8 cellular contexts compared by ENCODE assay signal in the genomic region with DNA sequence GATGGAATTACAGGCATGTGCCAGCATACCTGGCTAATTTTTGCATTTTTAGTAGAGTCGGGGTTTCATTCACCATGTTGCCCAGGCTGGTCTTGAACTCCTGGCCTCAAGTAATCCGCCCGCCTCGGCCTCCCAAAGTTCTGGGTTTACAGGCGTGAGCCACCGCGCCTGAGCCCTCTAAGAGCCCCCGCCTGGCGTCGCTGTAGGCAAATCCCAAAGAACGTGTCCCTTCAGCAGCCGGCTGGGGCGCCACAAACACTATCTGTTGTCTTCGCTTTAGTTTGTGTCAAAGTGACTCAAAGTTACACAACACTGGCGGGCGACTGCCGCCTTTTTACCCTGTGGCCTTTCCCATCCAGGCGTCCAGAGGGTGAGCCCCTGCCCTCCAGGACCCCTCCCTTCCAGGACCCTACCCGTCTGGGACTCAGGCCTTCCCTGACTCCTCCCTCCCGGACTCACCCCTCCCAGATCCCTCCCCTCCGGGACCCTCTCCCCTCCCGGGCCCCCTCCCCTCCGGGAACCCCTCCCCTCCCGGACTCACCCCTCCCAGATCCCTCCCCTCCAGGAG. TPM values are rescaled to one million over a fixed set of nuclear protein-coding genes. Genes with fewer than 3 reads are reported as not detected.
DNase-seq lines count a peak whose midpoint lies in the region; ATAC-seq, FAIRE-seq and TF ChIP-seq lines count a peak whose summit lies in the region.

No MANE protein-coding gene starts in this region.

- peak; percentile 81 for TF ChIP-seq CTCF in fibroblast of mammary gland (conservative IDR thresholded peaks at IDR 0.05; ENCODE audit: control insufficient read depth, insufficient read depth, low read depth, low read length)

- peak overlapping the region; percentile 98 for H3K4me2 ChIP-seq in Karpas-422 (ENCODE audit: low read depth, low read length, poor library complexity, severe bottlenecking)

- H4K20me1 ChIP-seq in Karpas-422 (ENCODE audit: insufficient read depth, low read depth, low read length): peaks cover 29% of the 10 kb centered on the region

- H3K27ac Mint-ChIP-seq in activated T-helper 1 cell treated with anti-CD3 and anti-CD28 coated beads, Interleukin-12 subunit alpha, Interleukin-12 subunit beta, Interleukin-2, Interleukin-4 antibody, amounts not matched to agents 30 ng/mL and 10 ng/mL and 1 ng/mL, durations not matched to agents 14 hours and 24 hours and 36 hours: peak overlapping the region; percentile 100
- H3K27ac Mint-ChIP-seq in naive thymus-derived CD4-positive, alpha-beta T cell: peak overlapping the region; percentile 90 to 100 (median 96)
- peak overlapping the region; percentile 99 for H3K27ac Mint-ChIP-seq in stimulated activated effector memory CD8-positive, alpha-beta T cell treated with anti-CD3 and anti-CD28 coated beads, Interleukin-12 subunit alpha, Interleukin-12 subunit beta, amount 100 ng/mL, for 72 hours

- H3K4me3 Mint-ChIP-seq in activated T-helper 1 cell treated with anti-CD3 and anti-CD28 coated beads, Interleukin-12 subunit alpha, Interleukin-12 subunit beta, Interleukin-2, Interleukin-4 antibody, amounts not matched to agents 30 ng/mL and 10 ng/mL and 1 ng/mL, durations not matched to agents 14 hours and 24 hours and 36 hours: peak overlapping the region; percentile 98
- H3K4me3 Mint-ChIP-seq in naive thymus-derived CD4-positive, alpha-beta T cell: peak overlapping the region; percentile 89 to 98 (median 96)
- H3K4me3 Mint-ChIP-seq in stimulated activated effector memory CD8-positive, alpha-beta T cell treated with anti-CD3 and anti-CD28 coated beads, Interleukin-12 subunit alpha, Interleukin-12 subunit beta, amount 100 ng/mL, for 72 hours: peak overlapping the region; percentile 92

- peak; percentile 70 for FAIRE-seq in RCC 7860 (lab: Jason Lieb, UNC)

- peak; percentile 97 for DNase-seq in DMS 273 (lab: John Stamatoyannopoulos, UW; ENCODE audit: unreplicated experiment)
- peak; percentile 96 for DNase-seq in Karpas-422
- DNase-seq in RCC 7860 (ENCODE audit: low spot score): peak; percentile 94
- DNase-seq in activated T-helper 1 cell treated with anti-CD3 and anti-CD28 coated beads, Interleukin-12 subunit alpha, Interleukin-12 subunit beta, Interleukin-2, Interleukin-4 antibody, amounts not matched to agents 30 ng/mL and 10 ng/mL and 1 ng/mL, durations not matched to agents 14 hours and 24 hours and 36 hours (ENCODE audit: low spot score): peak; percentile 84
- DNase-seq in fibroblast of mammary gland (ENCODE audit: low read depth): peak; percentile 92
- DNase-seq in naive thymus-derived CD4-positive, alpha-beta T cell: peak; percentile 73 to 87 (median 83)
- DNase-seq in stimulated activated effector memory CD8-positive, alpha-beta T cell treated with anti-CD3 and anti-CD28 coated beads, Interleukin-12 subunit alpha, Interleukin-12 subunit beta, amount 100 ng/mL, for 72 hours (ENCODE audit: low spot score in 2 of 2): peak; percentile 72 to 91

- intact Hi-C loops in activated T-helper 1 cell treated with anti-CD3 and anti-CD28 coated beads, Interleukin-12 subunit alpha, Interleukin-12 subunit beta, Interleukin-2, Interleukin-4 antibody, amounts not matched to agents 30 ng/mL and 10 ng/mL and 1 ng/mL, durations not matched to agents 14 hours and 24 hours and 36 hours (cut with micrococcal nuclease): loop anchor here (1.0 to 5.0 kb wide), 16 partner anchors 64 to 636 kb away; a partner anchor contains a TSS
- intact Hi-C loops in naive thymus-derived CD4-positive, alpha-beta T cell (cut with micrococcal nuclease): loop anchor here (1.0 to 5.0 kb wide), 24 partner anchors 64 to 800 kb away; a partner anchor contains a TSS

- peak overlapping the region; percentile 58 for H3K27ac ChIP-seq in Karpas-422 (ENCODE audit: low read length)
- H3K27ac ChIP-seq in naive thymus-derived CD4-positive, alpha-beta T cell (ENCODE audit: low read depth, low read length): peak overlapping the region; percentile 85

- H3K9me2 ChIP-seq in Karpas-422 (replicated peaks; ENCODE audit: insufficient read depth, low read length): no peaks in the 10 kb centered on the region

- H3K27me3 Mint-ChIP-seq in activated T-helper 1 cell treated with anti-CD3 and anti-CD28 coated beads, Interleukin-12 subunit alpha, Interleukin-12 subunit beta, Interleukin-2, Interleukin-4 antibody, amounts not matched to agents 30 ng/mL and 10 ng/mL and 1 ng/mL, durations not matched to agents 14 hours and 24 hours and 36 hours (ENCODE audit: insufficient read depth): no peaks in the 10 kb centered on the region
- H3K27me3 Mint-ChIP-seq in naive thymus-derived CD4-positive, alpha-beta T cell: no peaks in the 10 kb centered on the region

- POLR2A ChIA-PET in naive thymus-derived CD4-positive, alpha-beta T cell (lab: Charles Lee): interaction anchor here (0.7 to 2.4 kb wide), 5 partner anchors 84 to 235 kb away, joined by 3 to 9 read pairs (median 3); a partner anchor contains a TSS

- ATAC-seq in GM21786 (IDR thresholded peaks at IDR 0.05; ENCODE audit: unreplicated experiment): peak; percentile 48
- peak; percentile 71 for ATAC-seq in naive thymus-derived CD4-positive, alpha-beta T cell
- peak; percentile 67 for ATAC-seq in stimulated activated effector memory CD8-positive, alpha-beta T cell treated with anti-CD3 and anti-CD28 coated beads, Interleukin-12 subunit alpha, Interleukin-12 subunit beta, amount 100 ng/mL, for 72 hours

- peak overlapping the region; percentile 99; the same call in 1 of the 2 replicates for H2AFZ ChIP-seq in Karpas-422 (ENCODE audit: low read length)

- H3K9ac ChIP-seq in Karpas-422 (ENCODE audit: low read length): peak overlapping the region; percentile 83

- no peaks in the 10 kb centered on the region; the same call in 1 of the 2 replicates for H3K36me3 ChIP-seq in Karpas-422 (ENCODE audit: insufficient read depth, low read length)
- H3K36me3 ChIP-seq in naive thymus-derived CD4-positive, alpha-beta T cell (ENCODE audit: control insufficient read depth in 2 of 3, insufficient read depth in 3 of 3, low read length in 3 of 3): peaks cover 0 to 32% (median 3%) of the 10 kb centered on the region in 3 experiments

- no peaks in the 10 kb centered on the region for H3K27me3 ChIP-seq in Karpas-422 (ENCODE audit: low read length)
- no peaks in the 10 kb centered on the region for H3K27me3 ChIP-seq in naive thymus-derived CD4-positive, alpha-beta T cell (ENCODE audit: control insufficient read depth in 2 of 2, insufficient read depth in 2 of 2, low read length in 2 of 2)

- peaks cover 15% of the 10 kb centered on the region for H3K36me3 Mint-ChIP-seq in activated T-helper 1 cell treated with anti-CD3 and anti-CD28 coated beads, Interleukin-12 subunit alpha, Interleukin-12 subunit beta, Interleukin-2, Interleukin-4 antibody, amounts not matched to agents 30 ng/mL and 10 ng/mL and 1 ng/mL, durations not matched to agents 14 hours and 24 hours and 36 hours (ENCODE audit: low read depth)
- H3K36me3 Mint-ChIP-seq in naive thymus-derived CD4-positive, alpha-beta T cell: peaks cover 0 to 12% (median 3%) of the 10 kb centered on the region in 5 donors
- H3K36me3 Mint-ChIP-seq in stimulated activated effector memory CD8-positive, alpha-beta T cell treated with anti-CD3 and anti-CD28 coated beads, Interleukin-12 subunit alpha, Interleukin-12 subunit beta, amount 100 ng/mL, for 72 hours: peaks cover 53% of the 10 kb centered on the region

- H3K79me2 ChIP-seq in Karpas-422 (ENCODE audit: low read length): peaks cover 31% of the 10 kb centered on the region

- CTCF ChIA-PET in naive thymus-derived CD4-positive, alpha-beta T cell (lab: Charles Lee): no interaction called here

- H3K9me3 Mint-ChIP-seq in activated T-helper 1 cell treated with anti-CD3 and anti-CD28 coated beads, Interleukin-12 subunit alpha, Interleukin-12 subunit beta, Interleukin-2, Interleukin-4 antibody, amounts not matched to agents 30 ng/mL and 10 ng/mL and 1 ng/mL, durations not matched to agents 14 hours and 24 hours and 36 hours: no peaks in the 10 kb centered on the region
- H3K9me3 Mint-ChIP-seq in naive thymus-derived CD4-positive, alpha-beta T cell: no peaks in the 10 kb centered on the region
- no peaks in the 10 kb centered on the region for H3K9me3 Mint-ChIP-seq in stimulated activated effector memory CD8-positive, alpha-beta T cell treated with anti-CD3 and anti-CD28 coated beads, Interleukin-12 subunit alpha, Interleukin-12 subunit beta, amount 100 ng/mL, for 72 hours

- H3K4me1 Mint-ChIP-seq in activated T-helper 1 cell treated with anti-CD3 and anti-CD28 coated beads, Interleukin-12 subunit alpha, Interleukin-12 subunit beta, Interleukin-2, Interleukin-4 antibody, amounts not matched to agents 30 ng/mL and 10 ng/mL and 1 ng/mL, durations not matched to agents 14 hours and 24 hours and 36 hours (ENCODE audit: low read depth): peaks cover 28% of the 10 kb centered on the region
- peaks cover 17 to 32% (median 22%) of the 10 kb centered on the region in 7 donors for H3K4me1 Mint-ChIP-seq in naive thymus-derived CD4-positive, alpha-beta T cell
- H3K4me1 Mint-ChIP-seq in stimulated activated effector memory CD8-positive, alpha-beta T cell treated with anti-CD3 and anti-CD28 coated beads, Interleukin-12 subunit alpha, Interleukin-12 subunit beta, amount 100 ng/mL, for 72 hours: peaks cover 43% of the 10 kb centered on the region

- H3K4me3 ChIP-seq in Karpas-422 (ENCODE audit: low read length): peak overlapping the region; percentile 80
- peak overlapping the region; percentile 67 for H3K4me3 ChIP-seq in fibroblast of mammary gland (ENCODE audit: control insufficient read depth, low read depth, low read length)
- peak overlapping the region; percentile 94 for H3K4me3 ChIP-seq in naive thymus-derived CD4-positive, alpha-beta T cell (ENCODE audit: low read length)

- H3K4me1 ChIP-seq in Karpas-422 (ENCODE audit: low read length): peaks cover 20% of the 10 kb centered on the region
- peaks cover 17 to 19% of the 10 kb centered on the region in 2 donors for H3K4me1 ChIP-seq in naive thymus-derived CD4-positive, alpha-beta T cell (ENCODE audit: control insufficient read depth in 2 of 2, insufficient read depth in 2 of 2, low read length in 2 of 2)

- H3K9me3 ChIP-seq in Karpas-422 (ENCODE audit: low read length): no peaks in the 10 kb centered on the region
- H3K9me3 ChIP-seq in naive thymus-derived CD4-positive, alpha-beta T cell (ENCODE audit: control insufficient read depth in 2 of 3, low read length in 3 of 3): no peaks in the 10 kb centered on the region

RNA-seq across cellular contexts. Expression of a gene that starts 0.9 kb away (rescaled TPM):
- total RNA-seq in Karpas-422 (2014; rRNA removed; shearing (Covaris generic); ENCODE audit: low replicate concordance): 53.5 and 109 TPM in 2 replicates
- 181 and 188 TPM in 2 replicates for total RNA-seq in activated T-helper 1 cell treated with anti-CD3 and anti-CD28 coated beads, Interleukin-12 subunit alpha, Interleukin-12 subunit beta, Interleukin-2, Interleukin-4 antibody, amounts not matched to agents 30 ng/mL and 10 ng/mL and 1 ng/mL, durations not matched to agents 14 hours and 24 hours and 36 hours
- total RNA-seq in naive thymus-derived CD4-positive, alpha-beta T cell: 100 to 1,000 TPM in 1 of 5 experiments, 10 to 100 TPM in 4; 51.3 to 117 (median 55.0) TPM
- 10 to 100 TPM; 73.7 to 99.9 TPM for polyA plus RNA-seq in naive thymus-derived CD4-positive, alpha-beta T cell

Comparison
In these comparisons a context has a peak if more than half of its experiments do, and no peak if none do; other contexts are left out.
1. Peak in every context shown above with its lines: DNase-seq, ATAC-seq, H3K4me3 ChIP-seq and H3K27ac ChIP-seq.